8 cellular contexts compared by ENCODE assay signal in genomic region chr1:247330548-247331171, GRCh38. TPM values are rescaled to one million over a fixed set of nuclear protein-coding genes. Genes with fewer than 3 reads are reported as not detected.
DNase-seq lines count a peak whose midpoint lies in the region; FAIRE-seq and TF ChIP-seq lines count a peak whose summit lies in the region.

No MANE protein-coding gene starts in this region.

- H3K4me1 ChIP-seq in effector memory CD4-positive, alpha-beta T cell (ENCODE audit: control insufficient read depth, insufficient read depth, low read length, poor library complexity, severe bottlenecking) = peaks cover 8% of the 10 kb centered on the region
- peaks cover 12 to 17% of the 10 kb centered on the region in 2 experiments for H3K4me1 ChIP-seq in neutrophil (ENCODE audit: control insufficient read depth in 1 of 2, insufficient read depth in 1 of 2, low read depth in 1 of 2, low read length in 1 of 2)

- intact Hi-C loops in activated CD4-positive, alpha-beta T cell treated with anti-CD3 and anti-CD28 coated beads, Interleukin-2, amount 10 ng/mL, durations not matched to agents 24 days and 14 days (cut with micrococcal nuclease) = loop anchor here (2.0 to 5.0 kb wide), 6 partner anchors 77 to 763 kb away; partner anchors contain the start of genes AHCTF1, CNST, TFB2M and ZNF669

- peaks cover 2% of the 10 kb centered on the region for H3K27me3 Mint-ChIP-seq in activated CD4-positive, alpha-beta T cell treated with anti-CD3 and anti-CD28 coated beads, Interleukin-2, amount 10 ng/mL, durations not matched to agents 24 days and 14 days

- H3K36me3 Mint-ChIP-seq in activated CD4-positive, alpha-beta T cell treated with anti-CD3 and anti-CD28 coated beads, Interleukin-2, amount 10 ng/mL, durations not matched to agents 24 days and 14 days (ENCODE audit: low read depth) = peaks cover 13% of the 10 kb centered on the region

- TF ChIP-seq CTCF in LNCaP clone FGC (IDR thresholded peaks at IDR 0.05; ENCODE audit: control insufficient read depth, extremely low read depth, insufficient read depth) = no peak
- no peak for TF ChIP-seq CTCF in neutrophil (IDR thresholded peaks at IDR 0.05)

- H3K4me1 Mint-ChIP-seq in activated CD4-positive, alpha-beta T cell treated with anti-CD3 and anti-CD28 coated beads, Interleukin-2, amount 10 ng/mL, durations not matched to agents 24 days and 14 days = peaks cover 16% of the 10 kb centered on the region

- no peaks in the 10 kb centered on the region for H3K9me3 Mint-ChIP-seq in activated CD4-positive, alpha-beta T cell treated with anti-CD3 and anti-CD28 coated beads, Interleukin-2, amount 10 ng/mL, durations not matched to agents 24 days and 14 days

- H3K36me3 ChIP-seq in effector memory CD4-positive, alpha-beta T cell (ENCODE audit: control insufficient read depth, insufficient read depth, low read length) = no peaks in the 10 kb centered on the region
- no peaks in the 10 kb centered on the region for H3K36me3 ChIP-seq in neutrophil

- H3K27me3 ChIP-seq in effector memory CD4-positive, alpha-beta T cell (replicated peaks; ENCODE audit: control insufficient read depth, insufficient read depth, low read length, poor library complexity, severe bottlenecking) = no peaks in the 10 kb centered on the region
- peaks cover 50% of the 10 kb centered on the region for H3K27me3 ChIP-seq in neutrophil

- no peak for FAIRE-seq in GM12891 (lab: Jason Lieb, UNC)

- no peak overlapping the region for H3K27ac ChIP-seq in effector memory CD4-positive, alpha-beta T cell (ENCODE audit: insufficient read depth, low read length, poor library complexity, severe bottlenecking)
- no peak overlapping the region for H3K27ac ChIP-seq in neutrophil

- DNase-seq in activated CD4-positive, alpha-beta T cell treated with anti-CD3 and anti-CD28 coated beads, Interleukin-2, amount 10 ng/mL, durations not matched to agents 24 days and 14 days = no peak
- DNase-seq in activated CD4-positive, alpha-beta T cell treated with anti-CD3 and anti-CD28 coated beads, Interleukin-2, amount 50 U/mL, for 4 hours = no peak
- no peak for DNase-seq in LNCaP clone FGC (ENCODE audit: low read depth)
- no peak for DNase-seq in effector memory CD4-positive, alpha-beta T cell
- no peak for DNase-seq in stimulated activated CD4-positive, alpha-beta T cell treated with anti-CD3 and anti-CD28 coated beads, Interleukin-2, amount 100 ng/mL, for 48 hours
- no peak for DNase-seq in activated gamma-delta T cell treated with Interleukin-2 at 50 U/mL for 16 hours
- no peak for DNase-seq in GM12891 (ENCODE audit: insufficient read length, low spot score)

- H3K27ac Mint-ChIP-seq in activated CD4-positive, alpha-beta T cell treated with anti-CD3 and anti-CD28 coated beads, Interleukin-2, amount 10 ng/mL, durations not matched to agents 24 days and 14 days = peak overlapping the region; percentile 88

- H3K4me3 Mint-ChIP-seq in activated CD4-positive, alpha-beta T cell treated with anti-CD3 and anti-CD28 coated beads, Interleukin-2, amount 10 ng/mL, durations not matched to agents 24 days and 14 days = peak overlapping the region; percentile 92

- H3K4me3 ChIP-seq in LNCaP clone FGC (ENCODE audit: low read depth, low read length) (peak overlapping the region; percentile 86), neutrophil (ENCODE audit: low read depth in 1 of 2, low read length in 1 of 2) (peak overlapping the region; percentile 74 to 85)
- H3K4me3 ChIP-seq in effector memory CD4-positive, alpha-beta T cell (ENCODE audit: insufficient read depth, low read depth, low read length, poor library complexity, severe bottlenecking) = peak overlapping the region; percentile 96

- no peak for TF ChIP-seq POLR2A in GM12891 (IDR thresholded peaks at IDR 0.05; ENCODE audit: low read depth, low read length)

- H3K9me3 ChIP-seq in effector memory CD4-positive, alpha-beta T cell (ENCODE audit: control insufficient read depth, low read length) = no peaks in the 10 kb centered on the region
- no peaks in the 10 kb centered on the region for H3K9me3 ChIP-seq in neutrophil

TF ChIP-seq in GM12891, 5 proteins besides CTCF, POLR2A, EP300 and RAD21:
- TF ChIP-seq PAX5 (IDR thresholded peaks at IDR 0.05; ENCODE audit: insufficient read depth, low read length, severe bottlenecking) (no peak), TAF1 (IDR thresholded peaks at IDR 0.05; ENCODE audit: low read depth, low read length) (no peak), POU2F2 (IDR thresholded peaks at IDR 0.05; ENCODE audit: low read depth, low read length) (no peak), SPI1 (IDR thresholded peaks at IDR 0.05; ENCODE audit: low read depth, low read length) (no peak), POLR2AphosphoS5 (IDR thresholded peaks at IDR 0.05; ENCODE audit: low read depth, low read length) (no peak)

RNA-seq across cellular contexts. Expression of gene ZNF496, which starts 1.0 kb away (rescaled TPM):
- total RNA-seq in activated CD4-positive, alpha-beta T cell treated with anti-CD3 and anti-CD28 coated beads, Interleukin-2, amount 10 ng/mL, durations not matched to agents 24 days and 14 days = 14.2 and 15.7 TPM in 2 replicates
- 10.1 TPM for polyA plus RNA-seq in GM12891 (2012; ENCODE audit: low read depth, missing spikeins)
